16 cellular contexts compared by ENCODE assay signal in genomic region chr2:19706332-19706731, GRCh38.
"Had no signal": no experiment of that assay in that cellular context is flagged by ENCODE, and none has a peak within 500 bp of the region (broad histone marks: within the 10 kb centered on the region; RNA-seq: fewer than 3 reads in every experiment).

No MANE protein-coding gene starts in this region.

- ATAC-seq: activated CD4-positive, CD25-positive, alpha-beta regulatory T cell treated with anti-CD3 and anti-CD28 coated beads, Interleukin-2, amount 50 U/mL, for 24 hours; activated naive CD4-positive, alpha-beta T cell treated with anti-CD3 and anti-CD28 coated beads, Interleukin-2, amount 50 U/mL, for 72 hours; effector memory CD8-positive, alpha-beta T cell; gastroesophageal sphincter; heart left ventricle; stimulated activated memory B cell treated with anti-CD40 and anti-IgM and Interleukin-4, amounts not matched to agents 10 μg/mL and 1 μg/mL and 100 μg/mL, for 72 hours had no signal

- DNase-seq: activated CD4-positive, alpha-beta T cell treated with anti-CD3 and anti-CD28 coated beads, Interleukin-2, amount 50 U/mL, for 1 hour; activated gamma-delta T cell treated with Interleukin-2 at 50 U/mL for 16 hours; adrenal gland; effector memory CD8-positive, alpha-beta T cell; heart left ventricle; kidney glomerular epithelial cell; occipital lobe; posterior cingulate gyrus; sigmoid colon; spleen; stimulated activated CD4-positive, alpha-beta T cell treated with anti-CD3 and anti-CD28 coated beads, Interleukin-4, amount 100 ng/mL, for 4 hours; upper lobe of left lung had no signal
